8 cellular contexts compared by ENCODE assay signal in the genomic region with DNA sequence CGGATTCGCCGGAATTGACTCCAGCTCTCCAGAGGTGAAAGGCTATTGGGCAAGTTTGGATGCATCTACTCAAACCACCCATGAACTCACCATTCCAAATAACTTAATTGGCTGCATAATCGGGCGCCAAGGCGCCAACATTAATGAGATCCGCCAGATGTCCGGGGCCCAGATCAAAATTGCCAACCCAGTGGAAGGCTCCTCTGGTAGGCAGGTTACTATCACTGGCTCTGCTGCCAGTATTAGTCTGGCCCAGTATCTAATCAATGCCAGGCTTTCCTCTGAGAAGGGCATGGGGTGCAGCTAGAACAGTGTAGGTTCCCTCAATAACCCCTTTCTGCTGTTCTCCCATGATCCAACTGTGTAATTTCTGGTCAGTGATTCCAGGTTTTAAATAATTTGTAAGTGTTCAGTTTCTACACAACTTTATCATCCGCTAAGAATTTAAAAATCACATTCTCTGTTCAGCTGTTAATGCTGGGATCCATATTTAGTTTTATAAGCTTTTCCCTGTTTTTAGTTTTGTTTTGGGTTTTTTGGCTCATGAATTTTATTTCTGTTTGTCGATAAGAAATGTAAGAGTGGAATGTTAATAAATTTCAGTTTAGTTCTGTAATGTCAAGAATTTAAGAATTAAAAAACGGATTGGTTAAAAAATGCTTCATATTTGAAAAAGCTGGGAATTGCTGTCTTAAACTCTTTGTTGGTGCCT. TPM values are rescaled to one million over a fixed set of nuclear protein-coding genes. Genes with fewer than 3 reads are reported as not detected.
DNase-seq lines count a peak whose midpoint lies in the region; ATAC-seq, FAIRE-seq and TF ChIP-seq lines count a peak whose summit lies in the region.

No MANE protein-coding gene starts in this region.

- peaks cover 47% of the 10 kb centered on the region for H3K4me1 Mint-ChIP-seq in activated T-helper 2 cell treated with anti-CD3 and anti-CD28 coated beads, Interferon-gamma antibody, Interleukin-2, Interleukin-4, amounts not matched to agents 10 μg/mL and 5 μg/mL and 100 μg/mL, durations not matched to agents 14 hours and 24 hours and 36 hours (ENCODE audit: low read depth)

- peaks cover 3% of the 10 kb centered on the region for H3K9me3 Mint-ChIP-seq in activated T-helper 2 cell treated with anti-CD3 and anti-CD28 coated beads, Interferon-gamma antibody, Interleukin-2, Interleukin-4, amounts not matched to agents 10 μg/mL and 5 μg/mL and 100 μg/mL, durations not matched to agents 14 hours and 24 hours and 36 hours

- H3K36me3 Mint-ChIP-seq in activated T-helper 2 cell treated with anti-CD3 and anti-CD28 coated beads, Interferon-gamma antibody, Interleukin-2, Interleukin-4, amounts not matched to agents 10 μg/mL and 5 μg/mL and 100 μg/mL, durations not matched to agents 14 hours and 24 hours and 36 hours (ENCODE audit: low read depth) = peaks cover 52% of the 10 kb centered on the region

- DNase-seq in BJ (ENCODE audit: low read depth) (no peak), kidney (no peak), tibial artery (no peak)
- DNase-seq in activated T-helper 2 cell treated with anti-CD3 and anti-CD28 coated beads, Interferon-gamma antibody, Interleukin-2, Interleukin-4, amounts not matched to agents 10 μg/mL and 5 μg/mL and 100 μg/mL, durations not matched to agents 14 hours and 24 hours and 36 hours (ENCODE audit: low spot score) = no peak
- DNase-seq in activated CD4-positive, alpha-beta T cell treated with anti-CD3 and anti-CD28 coated beads, Interleukin-2, amount 50 U/mL, for 1 hour = no peak

- H3K9me3 ChIP-seq in HUES6 (ENCODE audit: control insufficient read depth, insufficient read depth, low read depth, low read length) = no peaks in the 10 kb centered on the region
- H3K9me3 ChIP-seq in kidney (ENCODE audit: control insufficient read depth in 1 of 2, low read length in 2 of 2) = no peaks in the 10 kb centered on the region
- H3K9me3 ChIP-seq in tibial artery = no peaks in the 10 kb centered on the region

- intact Hi-C loops in activated T-helper 2 cell treated with anti-CD3 and anti-CD28 coated beads, Interferon-gamma antibody, Interleukin-2, Interleukin-4, amounts not matched to agents 10 μg/mL and 5 μg/mL and 100 μg/mL, durations not matched to agents 14 hours and 24 hours and 36 hours (cut with micrococcal nuclease) = loop anchor here (5.0 kb wide), 1 partner anchor 159 kb away; the partner anchor contains the start of gene TIA1
- intact Hi-C loops in kidney (cut with DNase I) (no loop called here), tibial artery (cut with DNase I; ENCODE audit: low total_unique reads) (no loop called here)

- H3K4me1 ChIP-seq in HUES6 (ENCODE audit: control insufficient read depth, insufficient read depth, low read length) (peaks cover 32% of the 10 kb centered on the region), kidney (ENCODE audit: control insufficient read depth in 1 of 2, insufficient read depth in 1 of 2, low read depth in 1 of 2, low read length in 2 of 2) (peaks cover 13 to 31% of the 10 kb centered on the region in 2 donors), tibial artery (peaks cover 0 to 48% (median 36%) of the 10 kb centered on the region in 4 donors)

- H3K9ac ChIP-seq in HUES6 (ENCODE audit: low read length) = peak overlapping the region; percentile 100
- H3K9ac ChIP-seq in kidney (ENCODE audit: low read length in 2 of 2) = peak overlapping the region; percentile 85 to 99

- POLR2A ChIA-PET in BJ (lab: Charles Lee) = interaction anchor here (0.6 to 1.4 kb wide), 5 partner anchors 27 to 204 kb away, joined by 3 to 16 read pairs (median 5); partner anchors contain the start of gene MXD1

- H3K27ac Mint-ChIP-seq in activated T-helper 2 cell treated with anti-CD3 and anti-CD28 coated beads, Interferon-gamma antibody, Interleukin-2, Interleukin-4, amounts not matched to agents 10 μg/mL and 5 μg/mL and 100 μg/mL, durations not matched to agents 14 hours and 24 hours and 36 hours = peak overlapping the region; percentile 97

- H3K27me3 ChIP-seq in BJ (ENCODE audit: control insufficient read depth, insufficient read depth, low read length) (no peaks in the 10 kb centered on the region), HUES6 (ENCODE audit: control insufficient read depth, insufficient read depth, low read length) (no peaks in the 10 kb centered on the region), tibial artery (no peaks in the 10 kb centered on the region)

- TF ChIP-seq CTCF in BJ (IDR thresholded peaks at IDR 0.05; ENCODE audit: insufficient read depth, low read depth, low read length) (no peak), kidney (IDR thresholded peaks at IDR 0.05; ENCODE audit: borderline replicate concordance, extremely low read depth, insufficient read depth) (no peak), tibial artery (IDR thresholded peaks at IDR 0.05) (no peak)

- CTCF ChIA-PET in BJ (lab: Yijun Ruan, JAX) = interaction anchor here (0.8 to 2.0 kb wide), 3 partner anchors 51 to 174 kb away, joined by 3 to 9 read pairs (median 3); partner anchors contain the start of gene MXD1

- peak overlapping the region; percentile 98 for H3K4me3 Mint-ChIP-seq in activated T-helper 2 cell treated with anti-CD3 and anti-CD28 coated beads, Interferon-gamma antibody, Interleukin-2, Interleukin-4, amounts not matched to agents 10 μg/mL and 5 μg/mL and 100 μg/mL, durations not matched to agents 14 hours and 24 hours and 36 hours (ENCODE audit: low read depth)

- no peaks in the 10 kb centered on the region for H3K27me3 Mint-ChIP-seq in activated T-helper 2 cell treated with anti-CD3 and anti-CD28 coated beads, Interferon-gamma antibody, Interleukin-2, Interleukin-4, amounts not matched to agents 10 μg/mL and 5 μg/mL and 100 μg/mL, durations not matched to agents 14 hours and 24 hours and 36 hours (ENCODE audit: low read depth)

- H3K36me3 ChIP-seq in BJ (ENCODE audit: control insufficient read depth, insufficient read depth, low read length) (peaks cover 4% of the 10 kb centered on the region; the same call in 1 of the 2 replicates), HUES6 (ENCODE audit: control insufficient read depth, insufficient read depth, low read length) (peaks cover 21% of the 10 kb centered on the region), kidney (ENCODE audit: control insufficient read depth in 1 of 2, insufficient read depth in 2 of 2, low read length in 2 of 2) (peaks cover 0 to 7% of the 10 kb centered on the region in 2 donors), tibial artery (peaks cover 9 to 17% (median 13%) of the 10 kb centered on the region in 3 donors)

- H3K4me3 ChIP-seq in BJ (ENCODE audit: low read depth, low read length) (peak overlapping the region; percentile 82), HUES6 (ENCODE audit: low read depth, low read length) (peak overlapping the region; percentile 92), kidney (ENCODE audit: low read length in 2 of 2) (peak overlapping the region; percentile 97 to 98), tibial artery (peak overlapping the region; percentile 71 to 95)

- H3K27ac ChIP-seq in HUES6 (ENCODE audit: low read depth, low read length) = peak overlapping the region; percentile 95
- peak overlapping the region; percentile 98 to 99 for H3K27ac ChIP-seq in kidney (ENCODE audit: low read depth in 2 of 2, low read length in 2 of 2)
- peak overlapping the region; percentile 94 to 99 for H3K27ac ChIP-seq in tibial artery

- ATAC-seq in HG02981 (IDR thresholded peaks at IDR 0.05; ENCODE audit: unreplicated experiment) (no peak), HG03520 (IDR thresholded peaks at IDR 0.05; ENCODE audit: unreplicated experiment) (no peak)

- FAIRE-seq in kidney (lab: Jason Lieb, UNC) = no peak

RNA-seq across cellular contexts. Expression of gene PCBP1, which starts 1.4 kb away (rescaled TPM):
- 59.2 and 87.4 TPM in 2 replicates for polyA plus RNA-seq in BJ (2011; rRNA removed)
- 53.5 and 82.0 TPM in 2 replicates for polyA minus RNA-seq in BJ (2011; rRNA and poly(A)+ RNA removed)
- 433 and 442 TPM in 2 replicates for total RNA-seq in activated T-helper 2 cell treated with anti-CD3 and anti-CD28 coated beads, Interferon-gamma antibody, Interleukin-2, Interleukin-4, amounts not matched to agents 10 μg/mL and 5 μg/mL and 100 μg/mL, durations not matched to agents 14 hours and 24 hours and 36 hours
- total RNA-seq in kidney = 298 TPM
- 224 TPM for polyA plus RNA-seq in kidney (ENCODE audit: insufficient read depth, low read depth, low replicate concordance)
